ENCODE assay signal across 23 cellular contexts in the genomic region with DNA sequence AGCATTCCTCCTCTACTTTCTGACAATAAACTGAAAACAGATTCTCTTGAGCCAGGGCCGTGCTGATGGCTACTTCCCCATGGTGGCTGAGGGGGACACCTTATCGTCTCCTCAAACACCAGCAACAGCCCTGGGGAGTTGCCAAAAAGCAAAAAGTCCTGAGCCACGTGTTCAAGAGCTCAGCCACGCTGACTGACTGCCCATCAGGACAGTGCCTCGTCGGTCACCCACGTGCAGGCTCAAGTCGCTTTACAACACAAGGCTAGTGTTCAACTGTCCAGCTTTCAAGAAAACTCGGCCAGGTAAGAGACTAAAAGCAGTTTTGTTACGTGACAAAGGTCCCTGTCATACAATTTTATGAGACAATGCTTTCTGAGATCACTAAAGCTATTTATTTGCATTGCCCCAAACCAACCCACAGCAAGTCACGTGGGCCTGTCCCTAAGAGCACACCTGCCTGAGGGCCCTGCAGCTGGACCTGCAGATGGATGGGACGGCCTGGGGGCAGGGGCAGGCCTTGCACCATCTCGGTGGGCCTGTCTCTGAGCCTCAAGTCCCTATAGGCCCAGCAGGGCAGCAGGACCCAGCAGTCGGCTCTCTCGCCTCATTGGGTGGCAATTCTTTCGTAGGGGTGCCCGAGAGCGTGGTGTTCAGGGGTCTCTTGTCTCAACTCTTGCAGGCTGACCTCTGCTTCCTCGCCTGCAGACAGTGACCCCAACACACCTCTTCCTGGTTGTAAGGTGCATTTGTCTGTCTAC.
"Had no signal": no experiment of that assay in that cellular context is flagged by ENCODE, and none has a peak within 500 bp of the region (broad histone marks: within the 10 kb centered on the region; RNA-seq: fewer than 3 reads in every experiment).

No MANE protein-coding gene starts in this region.

- H3K9me3 ChIP-seq: psoas muscle, right lobe of liver had no signal

- H3K9ac ChIP-seq: parathyroid adenoma had no signal

- H3K4me1 Mint-ChIP-seq: neural crest cell; stimulated activated memory B cell treated with anti-CD40 and anti-IgM and Interleukin-4, amounts not matched to agents 10 μg/mL and 1 μg/mL and 100 μg/mL, for 72 hours had no signal

- H3K4me3 ChIP-seq: hepatocyte, psoas muscle, right lobe of liver, spleen, tibial nerve had no signal

- ATAC-seq: effector memory CD8-positive, alpha-beta T cell; foreskin keratinocyte; left lobe of liver; natural killer cell; psoas muscle; right lobe of liver; stimulated activated memory B cell treated with anti-CD40 and anti-IgM and Interleukin-4, amounts not matched to agents 10 μg/mL and 1 μg/mL and 100 μg/mL, for 72 hours had no signal

- H3K9me3 Mint-ChIP-seq: dendritic cell treated with granulocyte-macrophage colony-stimulating factor and Interleukin-4, amounts not matched to agents 40 ng/mL and 50 ng/mL, for 4 days; effector memory CD8-positive, alpha-beta T cell; natural killer cell; neural crest cell; stimulated activated memory B cell treated with anti-CD40 and anti-IgM and Interleukin-4, amounts not matched to agents 10 μg/mL and 1 μg/mL and 100 μg/mL, for 72 hours; stimulated activated naive CD8-positive, alpha-beta T cell treated with anti-CD3 and anti-CD28 coated beads, Interleukin-15, Interleukin-2, amounts not matched to agents 100 ng/mL and 50 ng/mL, for 24 hours had no signal

- H3K36me3 Mint-ChIP-seq: natural killer cell had no signal

- H3K79me2 ChIP-seq: hepatocyte, parathyroid adenoma had no signal

- H3K27me3 Mint-ChIP-seq: dendritic cell treated with granulocyte-macrophage colony-stimulating factor and Interleukin-4, amounts not matched to agents 40 ng/mL and 50 ng/mL, for 4 days; stimulated activated memory B cell treated with anti-CD40 and anti-IgM and Interleukin-4, amounts not matched to agents 10 μg/mL and 1 μg/mL and 100 μg/mL, for 72 hours; stimulated activated naive CD8-positive, alpha-beta T cell treated with anti-CD3 and anti-CD28 coated beads, Interleukin-15, Interleukin-2, amounts not matched to agents 100 ng/mL and 50 ng/mL, for 24 hours had no signal

- H3K27ac Mint-ChIP-seq: dendritic cell treated with granulocyte-macrophage colony-stimulating factor and Interleukin-4, amounts not matched to agents 40 ng/mL and 50 ng/mL, for 4 days; effector memory CD8-positive, alpha-beta T cell; natural killer cell; stimulated activated naive CD8-positive, alpha-beta T cell treated with anti-CD3 and anti-CD28 coated beads, Interleukin-15, Interleukin-2, amounts not matched to agents 100 ng/mL and 50 ng/mL, for 24 hours had no signal

- H3K4me2 ChIP-seq: hepatocyte had no signal

- H2AFZ ChIP-seq: hepatocyte, parathyroid adenoma had no signal

- H3K4me3 Mint-ChIP-seq: dendritic cell treated with granulocyte-macrophage colony-stimulating factor and Interleukin-4, amounts not matched to agents 40 ng/mL and 50 ng/mL, for 4 days; effector memory CD8-positive, alpha-beta T cell; natural killer cell; neural crest cell; stimulated activated memory B cell treated with anti-CD40 and anti-IgM and Interleukin-4, amounts not matched to agents 10 μg/mL and 1 μg/mL and 100 μg/mL, for 72 hours; stimulated activated naive CD8-positive, alpha-beta T cell treated with anti-CD3 and anti-CD28 coated beads, Interleukin-15, Interleukin-2, amounts not matched to agents 100 ng/mL and 50 ng/mL, for 24 hours had no signal

- DNase-seq: effector memory CD8-positive, alpha-beta T cell; erythroblast; foreskin keratinocyte; mammary epithelial cell; natural killer cell; occipital lobe; psoas muscle; retina; right lobe of liver; spleen; stimulated activated CD4-positive, alpha-beta T cell treated with anti-CD3 and anti-CD28 coated beads, Interleukin-15, amount 100 ng/mL, for 24 hours; stimulated activated CD4-positive, alpha-beta T cell treated with anti-CD3 and anti-CD28 coated beads, Interleukin-1b, Interleukin-23, amount 100 ng/mL, for 48 hours; stimulated activated CD4-positive, alpha-beta T cell treated with anti-CD3 and anti-CD28 coated beads, Interleukin-4, amount 100 ng/mL, for 24 hours had no signal

- H3K27ac ChIP-seq: foreskin keratinocyte, hepatocyte, parathyroid adenoma, psoas muscle, right lobe of liver, spleen, tibial nerve had no signal

- FAIRE-seq: colon, endothelial cell of umbilical vein had no signal

- H3K4me1 ChIP-seq: foreskin keratinocyte, parathyroid adenoma, psoas muscle, right lobe of liver, spleen, tibial nerve had no signal

- H3K27me3 ChIP-seq: foreskin keratinocyte, hepatocyte, right lobe of liver, spleen, tibial nerve had no signal
